ENCODE assay signal across 16 cellular contexts in genomic region chr12:78118036-78118435, GRCh38.
DNase-seq lines count a peak whose midpoint lies in the region; ATAC-seq and TF ChIP-seq lines count a peak whose summit lies in the region.
"Had no signal": no experiment of that assay in that cellular context is flagged by ENCODE, and none has a peak within 500 bp of the region (broad histone marks: within the 10 kb centered on the region; RNA-seq: fewer than 3 reads in every experiment).

No MANE protein-coding gene starts in this region.

- peak; percentile 38 for TF ChIP-seq CTCF in GM06990 (IDR thresholded peaks at IDR 0.05; ENCODE audit: insufficient read depth, low read length, poor library complexity, severe bottlenecking)
- TF ChIP-seq CTCF in HFFc6 (IDR thresholded peaks at IDR 0.05), result peak; percentile 40; the same call in 1 of the 2 replicates
- peak; percentile 60; the same call in 1 of the 2 replicates for TF ChIP-seq CTCF in WERI-Rb-1 (IDR thresholded peaks at IDR 0.05; ENCODE audit: low read depth, low read length)
- TF ChIP-seq CTCF in kidney epithelial cell (IDR thresholded peaks at IDR 0.05; ENCODE audit: insufficient read depth, low read length, poor library complexity, severe bottlenecking), result peak; percentile 5

- H3K36me3 ChIP-seq in GM06990 (ENCODE audit: control insufficient read depth, insufficient read depth, low read length) (no peaks in the 10 kb centered on the region), WERI-Rb-1 (no peaks in the 10 kb centered on the region), kidney epithelial cell (ENCODE audit: control insufficient read depth, insufficient read depth, low read length) (no peaks in the 10 kb centered on the region)
- H3K36me3 ChIP-seq: adrenal gland, pancreas, thoracic aorta had no signal

- peaks cover 9% of the 10 kb centered on the region for H3K9me3 Mint-ChIP-seq in HFFc6
- H3K9me3 Mint-ChIP-seq in effector memory CD8-positive, alpha-beta T cell, result peaks cover 0 to 4% of the 10 kb centered on the region in 2 donors

- H3K27ac Mint-ChIP-seq in HFFc6, result no peak overlapping the region
- no peak overlapping the region for H3K27ac Mint-ChIP-seq in effector memory CD8-positive, alpha-beta T cell
- H3K27ac Mint-ChIP-seq: CD8-positive, alpha-beta T cell had no signal

- H3K27ac ChIP-seq in WERI-Rb-1, result no peak overlapping the region
- H3K27ac ChIP-seq: adrenal gland, pancreas, thoracic aorta had no signal

- peaks cover 42% of the 10 kb centered on the region for H3K36me3 Mint-ChIP-seq in HFFc6 (ENCODE audit: low read depth)
- no peaks in the 10 kb centered on the region for H3K36me3 Mint-ChIP-seq in effector memory CD8-positive, alpha-beta T cell (ENCODE audit: insufficient read depth)
- H3K36me3 Mint-ChIP-seq: CD8-positive, alpha-beta T cell had no signal

- H3K9me3 ChIP-seq in WERI-Rb-1 (ENCODE audit: severe bottlenecking), result peaks cover 3% of the 10 kb centered on the region
- H3K9me3 ChIP-seq: adrenal gland, pancreas, thoracic aorta had no signal

- H3K4me3 ChIP-seq in GM06990 (replicated peaks; ENCODE audit: low read depth, low read length) (no peak overlapping the region), WERI-Rb-1 (ENCODE audit: low read depth, low read length) (no peak overlapping the region), kidney epithelial cell (ENCODE audit: low read depth, low read length) (no peak overlapping the region)
- H3K4me3 ChIP-seq: adrenal gland, pancreas, thoracic aorta had no signal

- no peaks in the 10 kb centered on the region; the same call in 1 of the 2 replicates for H3K27me3 ChIP-seq in GM06990 (replicated peaks; ENCODE audit: control insufficient read depth, insufficient read depth, low read length)
- H3K27me3 ChIP-seq in WERI-Rb-1 (ENCODE audit: insufficient read depth, low read depth, severe bottlenecking), result no peaks in the 10 kb centered on the region
- no peaks in the 10 kb centered on the region for H3K27me3 ChIP-seq in kidney epithelial cell (ENCODE audit: control insufficient read depth, insufficient read depth, low read length)
- H3K27me3 ChIP-seq: adrenal gland, pancreas had no signal

- H3K27me3 Mint-ChIP-seq in HFFc6 (ENCODE audit: insufficient read depth), result peaks cover 1% of the 10 kb centered on the region; the same call in 1 of the 2 replicates
- H3K27me3 Mint-ChIP-seq in effector memory CD8-positive, alpha-beta T cell, result no peaks in the 10 kb centered on the region

- DNase-seq in GM06990 (ENCODE audit: extremely low read depth, insufficient read length) (no peak), HFFc6 (no peak), WERI-Rb-1 (peak; percentile 56), kidney epithelial cell (ENCODE audit: low read depth) (no peak), middle frontal gyrus (ENCODE audit: extremely low spot score, low spot score) (no peak)
- no peak for DNase-seq in effector memory CD8-positive, alpha-beta T cell
- DNase-seq: activated T-cell treated with anti-CD3 and anti-CD28 coated beads, Interleukin-2, amount 50 U/mL, for 1 hour; CD8-positive, alpha-beta T cell; cortex of kidney; NCI-H1694 treated with DMSO at 0.1 percent for 48 hours; pancreas had no signal

- ATAC-seq in HG03175 (IDR thresholded peaks at IDR 0.05; ENCODE audit: unreplicated experiment) (no peak), GM21367 (IDR thresholded peaks at IDR 0.05; ENCODE audit: unreplicated experiment) (no peak)
- ATAC-seq in effector memory CD8-positive, alpha-beta T cell (replicated peaks), result no peak
- ATAC-seq: activated CD4-positive, CD25-positive, alpha-beta regulatory T cell treated with anti-CD3 and anti-CD28 coated beads, Interleukin-2, amount 50 U/mL, for 24 hours; CD8-positive, alpha-beta T cell; pancreas had no signal

- no peak overlapping the region for H3K4me3 Mint-ChIP-seq in HFFc6
- no peak overlapping the region for H3K4me3 Mint-ChIP-seq in effector memory CD8-positive, alpha-beta T cell
- H3K4me3 Mint-ChIP-seq: CD8-positive, alpha-beta T cell had no signal

- H3K4me1 Mint-ChIP-seq in HFFc6 (ENCODE audit: low read depth), result peaks cover 23% of the 10 kb centered on the region
- H3K4me1 Mint-ChIP-seq in effector memory CD8-positive, alpha-beta T cell (ENCODE audit: low read depth in 2 of 2), result no peaks in the 10 kb centered on the region

Comparison
In these comparisons a context has a peak if more than half of its experiments do, and no peak if none do; other contexts are left out.
1. CTCF ChIP-seq: peak in every context shown above with its lines; median percentile 60 in WERI-Rb-1; 40 in HFFc6; 38 in GM06990; 5 in kidney epithelial cell.